ENCODE assay signal across 11 cellular contexts in genomic region chr7:74478671-74479065, GRCh38. TPM values are rescaled to one million over a fixed set of nuclear protein-coding genes. Genes with fewer than 3 reads are reported as not detected.
DNase-seq lines count a peak whose midpoint lies in the region; ATAC-seq, FAIRE-seq and TF ChIP-seq lines count a peak whose summit lies in the region.
"Had no signal": no experiment of that assay in that cellular context is flagged by ENCODE, and none has a peak within 500 bp of the region (broad histone marks: within the 10 kb centered on the region; RNA-seq: fewer than 3 reads in every experiment).

No MANE protein-coding gene starts in this region.

- FAIRE-seq in K562 (lab: Jason Lieb, UNC) = no peak

- peaks cover 19% of the 10 kb centered on the region; the same call in 1 of the 2 replicates for H4K20me1 ChIP-seq in K562 (replicated peaks; ENCODE audit: control insufficient read depth, insufficient read depth, low read length)

- no peak overlapping the region for H3K27ac ChIP-seq in K562 (ENCODE audit: extremely low read depth, low read depth, low read length)
- peak overlapping the region; percentile 34 to 78 for H3K27ac ChIP-seq in liver (ENCODE audit: low read depth in 1 of 2, low read length in 2 of 2)
- H3K27ac ChIP-seq in stomach = peak overlapping the region; percentile 64 to 98 (median 93)

- no peaks in the 10 kb centered on the region for H3K27me3 ChIP-seq in K562 (ENCODE audit: control insufficient read depth in 2 of 2, insufficient read depth in 2 of 2, low read length in 2 of 2)
- no peaks in the 10 kb centered on the region for H3K27me3 ChIP-seq in liver (ENCODE audit: control insufficient read depth in 4 of 4, insufficient read depth in 4 of 4, low read length in 3 of 4)
- H3K27me3 ChIP-seq in stomach = peaks cover 0 to 6% (median 0%) of the 10 kb centered on the region in 3 donors

- TF ChIP-seq CTCF in K562 (IDR thresholded peaks at IDR 0.05 in 2 of 3, conservative IDR thresholded peaks at IDR 0.05 in 1 of 3; ENCODE audit: insufficient read depth in 2 of 3, low read depth in 1 of 3, low read length in 3 of 3) (no peak), liver (IDR thresholded peaks at IDR 0.05; ENCODE audit: low read depth, low read length, missing input control) (no peak), stomach (IDR thresholded peaks at IDR 0.05) (no peak)

- in situ Hi-C loops in Caki2 (cut with HindIII; ENCODE audit: low pct_unique_long_range_greater_than_20kb, low sequenced_read_pairs) (no loop called here), K562 (cut with MboI) (no loop called here)

- H3K9ac ChIP-seq in K562 (ENCODE audit: insufficient read depth in 1 of 2, low read depth in 2 of 2, low read length in 2 of 2) (no peak overlapping the region), liver (ENCODE audit: low read depth in 1 of 2, low read length in 2 of 2) (no peak overlapping the region)

- H3K36me3 ChIP-seq in K562 (ENCODE audit: control insufficient read depth, insufficient read depth, low read length) (peaks cover 2% of the 10 kb centered on the region; the same call in 1 of the 3 replicates), liver (ENCODE audit: control insufficient read depth in 4 of 4, insufficient read depth in 3 of 4, low read depth in 1 of 4, low read length in 3 of 4) (no peaks in the 10 kb centered on the region), stomach (no peaks in the 10 kb centered on the region)

- no peaks in the 10 kb centered on the region; the same call in 1 of the 3 replicates for H3K79me2 ChIP-seq in K562 (ENCODE audit: control insufficient read depth, insufficient read depth, low read length)

- TF ChIP-seq RAD21 in K562 (CRISPR knock-in tag; conservative IDR thresholded peaks at IDR 0.05 in 1 of 2, IDR thresholded peaks at IDR 0.05 in 1 of 2) (no peak), liver (IDR thresholded peaks at IDR 0.05) (no peak)

- 97% methylated on average over 4 of the region's 4 CpGs for WGBS in K562 (ENCODE audit: insufficient coverage, low coverage, missing lambda C conversion rate)
- 96% methylated on average over 4 of the region's 4 CpGs for WGBS in liver
- WGBS in stomach, 5 donors = 83 to 95% (median 91%) methylated on average over 4 of the region's 4 CpGs

- TF ChIP-seq POLR2A in K562 (conservative IDR thresholded peaks at IDR 0.05) (no peak), stomach (IDR thresholded peaks at IDR 0.05) (no peak)

- H3K4me1 ChIP-seq in K562 (replicated peaks in 1 of 2; ENCODE audit: control insufficient read depth in 2 of 2, insufficient read depth in 2 of 2, low read length in 2 of 2) (peaks cover 8 to 31% of the 10 kb centered on the region in 2 experiments; a peak in 4 of 5 replicates), liver (ENCODE audit: control insufficient read depth in 4 of 4, insufficient read depth in 4 of 4, low read length in 3 of 4) (peaks cover 18 to 36% (median 28%) of the 10 kb centered on the region in 4 donors), stomach (peaks cover 62 to 90% (median 80%) of the 10 kb centered on the region in 4 donors)

- H3K4me3 ChIP-seq in K562 (no peak overlapping the region), liver (ENCODE audit: low read depth in 1 of 3, low read length in 3 of 3) (no peak overlapping the region), stomach (no peak overlapping the region)

- CTCF ChIA-PET in K562 (lab: Yijun Ruan, JAX; ENCODE audit: low intra/inter-chr PET ratio) = no interaction called here

- no peak overlapping the region for H2AFZ ChIP-seq in K562 (ENCODE audit: low read depth, low read length)

- H3K9me1 ChIP-seq in K562 (ENCODE audit: control insufficient read depth, insufficient read depth, low read length) = no peaks in the 10 kb centered on the region

- no TSS peak for BruUV-seq in K562 (replicated peaks; lab: Mats Ljungman, UMichigan)

- DNase-seq in Caki2 (ENCODE audit: low read depth) (peak; percentile 59), K562 (ENCODE audit: extremely low read depth in 1 of 4, low spot score in 3 of 4) (no peak), stomach (no peak), COLO668 (lab: John Stamatoyannopoulos, UW; ENCODE audit: unreplicated experiment) (no peak), RKO (ENCODE audit: low spot score) (no peak)
- no peak for DNase-seq in stimulated activated CD4-positive, alpha-beta T cell treated with anti-CD3 and anti-CD28 coated beads, Interleukin-4, amount 100 ng/mL, for 4 hours
- DNase-seq: activated CD4-positive, alpha-beta T cell treated with anti-CD3 and anti-CD28 coated beads for 36 hours; islet precursor cell; SW 1271 had no signal

- intact Hi-C loops in K562 (cut with micrococcal nuclease) (no loop called here), stomach (cut with DNase I; ENCODE audit: low total_unique reads) (no loop called here)

- no peak for TF ChIP-seq EP300 in K562 (IDR thresholded peaks at IDR 0.05; ENCODE audit: low read length)
- no peak for TF ChIP-seq EP300 in stomach (IDR thresholded peaks at IDR 0.05)

- ATAC-seq in K562 (no peak), GM18502 (IDR thresholded peaks at IDR 0.05; ENCODE audit: poor library complexity, unreplicated experiment) (no peak)
- ATAC-seq: activated CD4-positive, alpha-beta T cell treated with anti-CD3 and anti-CD28 coated beads for 36 hours had no signal

- POLR2A ChIA-PET in K562 (lab: Yijun Ruan, JAX) = interaction anchor here (0.7 to 1.4 kb wide), 2 partner anchors 10 to 50 kb away, joined by 3 to 7 read pairs; no protein-coding TSS in a partner anchor

- H3K4me2 ChIP-seq in K562 (ENCODE audit: insufficient read depth, low read length) = no peak overlapping the region

- H3K9me3 ChIP-seq in K562 (replicated peaks; ENCODE audit: control insufficient read depth, insufficient read depth, low read depth, low read length) = no peaks in the 10 kb centered on the region
- H3K9me3 ChIP-seq in liver (ENCODE audit: control insufficient read depth in 4 of 4, low read length in 3 of 4) = no peaks in the 10 kb centered on the region
- H3K9me3 ChIP-seq in stomach = no peaks in the 10 kb centered on the region

TF ChIP-seq in liver, 16 proteins besides CTCF, POLR2A, EP300 and RAD21:
- TF ChIP-seq YY1 (IDR thresholded peaks at IDR 0.05) (no peak), ZBTB33 (IDR thresholded peaks at IDR 0.05) (no peak), JUND (IDR thresholded peaks at IDR 0.05) (no peak), FOXA1 (IDR thresholded peaks at IDR 0.05) (no peak), GABPA (IDR thresholded peaks at IDR 0.05 in 1 of 2, conservative IDR thresholded peaks at IDR 0.05 in 1 of 2) (no peak), NR2F2 (IDR thresholded peaks at IDR 0.05) (no peak), SP1 (IDR thresholded peaks at IDR 0.05) (no peak), FOXA2 (IDR thresholded peaks at IDR 0.05) (no peak), RXRA (IDR thresholded peaks at IDR 0.05) (no peak), HNF4G (IDR thresholded peaks at IDR 0.05) (no peak), MAX (IDR thresholded peaks at IDR 0.05) (no peak), ATF3 (IDR thresholded peaks at IDR 0.05) (no peak), TAF1 (conservative IDR thresholded peaks at IDR 0.05) (no peak)

RNA-seq across cellular contexts. Expression of gene GTF2IRD1, which starts 25.0 kb away (rescaled TPM):
- 25.1 and 33.4 TPM in 2 replicates for total RNA-seq in Caki2 (2014; rRNA removed; shearing (Covaris generic); ENCODE audit: low replicate concordance)
- total RNA-seq in K562 (2011; cell fraction: chromatin; rRNA removed; ENCODE audit: low replicate concordance) = 23.2 and 65.0 TPM in 2 replicates
- total RNA-seq in K562 (2011; cell fraction: nucleolus; rRNA removed) = 30.5 and 35.3 TPM in 2 replicates
- total RNA-seq in K562 (2011; cell fraction: nucleoplasm; rRNA removed) = 22.2 and 23.5 TPM in 2 replicates
- total RNA-seq in K562 (2014; rRNA removed) = 9.2 and 12.4 TPM in 2 replicates
- 10.8 and 14.0 TPM in 2 replicates for total RNA-seq in K562 (2014; rRNA removed; fragmentation: Illumina TruSeq; extraction: Trizol)
- total RNA-seq in K562 (2015; rRNA removed; fragmentation: Illumina TruSeq; extraction: Trizol) = 13.4 and 15.1 TPM in 2 replicates
- total RNA-seq in K562 (2021) = 30.2 and 32.1 TPM in 2 replicates
- 12.8 and 17.6 TPM in 2 replicates for polyA plus RNA-seq in K562 (2011; rRNA removed)
- polyA plus RNA-seq in K562 (2011; cell fraction: cytosol; rRNA removed) = 9.3 and 13.0 TPM in 2 replicates
- 15.6 and 24.1 TPM in 2 replicates for polyA plus RNA-seq in K562 (2011; cell fraction: nucleus; rRNA removed)
- polyA plus RNA-seq in K562 (2012) = 19.1 and 31.6 TPM in 2 replicates
- 23.8 and 24.5 TPM in 2 replicates for polyA plus RNA-seq in K562 (2014; fragmentation: Illumina TruSeq; extraction: Trizol)
- polyA plus RNA-seq in K562 (2014; fragmentation: Nextera tagmentation; extraction: Ambion mirVana) = 1 to 10 TPM; 9.1 to 10.0 TPM
- polyA plus RNA-seq in K562 (2014; rRNA removed) = 17.0 and 20.8 TPM in 2 replicates
- 9.2 and 9.7 TPM in 2 replicates for polyA minus RNA-seq in K562 (2011; rRNA and poly(A)+ RNA removed)
- 21.2 and 21.5 TPM in 2 replicates for polyA minus RNA-seq in K562 (2011; cell fraction: cytosol; rRNA and poly(A)+ RNA removed)
- polyA minus RNA-seq in K562 (2011; cell fraction: nucleus; rRNA and poly(A)+ RNA removed) = 11.3 and 12.9 TPM in 2 replicates
- 1 to 10 TPM; 2.0 to 3.3 TPM for total RNA-seq in liver
- polyA plus RNA-seq in liver = 1 to 10 TPM; 3.3 to 7.4 TPM
- total RNA-seq in stomach = 10 to 100 TPM in 4 of 5 donors, 1 to 10 TPM in 1; 9.3 to 40.8 (median 19.6) TPM
- polyA plus RNA-seq in stomach = 10 to 100 TPM in 1 of 3 donors, 1 to 10 TPM in 2; 8.0 to 41.1 (median 8.4) TPM
